ENCODE assay signal across 8 cellular contexts in the genomic region with DNA sequence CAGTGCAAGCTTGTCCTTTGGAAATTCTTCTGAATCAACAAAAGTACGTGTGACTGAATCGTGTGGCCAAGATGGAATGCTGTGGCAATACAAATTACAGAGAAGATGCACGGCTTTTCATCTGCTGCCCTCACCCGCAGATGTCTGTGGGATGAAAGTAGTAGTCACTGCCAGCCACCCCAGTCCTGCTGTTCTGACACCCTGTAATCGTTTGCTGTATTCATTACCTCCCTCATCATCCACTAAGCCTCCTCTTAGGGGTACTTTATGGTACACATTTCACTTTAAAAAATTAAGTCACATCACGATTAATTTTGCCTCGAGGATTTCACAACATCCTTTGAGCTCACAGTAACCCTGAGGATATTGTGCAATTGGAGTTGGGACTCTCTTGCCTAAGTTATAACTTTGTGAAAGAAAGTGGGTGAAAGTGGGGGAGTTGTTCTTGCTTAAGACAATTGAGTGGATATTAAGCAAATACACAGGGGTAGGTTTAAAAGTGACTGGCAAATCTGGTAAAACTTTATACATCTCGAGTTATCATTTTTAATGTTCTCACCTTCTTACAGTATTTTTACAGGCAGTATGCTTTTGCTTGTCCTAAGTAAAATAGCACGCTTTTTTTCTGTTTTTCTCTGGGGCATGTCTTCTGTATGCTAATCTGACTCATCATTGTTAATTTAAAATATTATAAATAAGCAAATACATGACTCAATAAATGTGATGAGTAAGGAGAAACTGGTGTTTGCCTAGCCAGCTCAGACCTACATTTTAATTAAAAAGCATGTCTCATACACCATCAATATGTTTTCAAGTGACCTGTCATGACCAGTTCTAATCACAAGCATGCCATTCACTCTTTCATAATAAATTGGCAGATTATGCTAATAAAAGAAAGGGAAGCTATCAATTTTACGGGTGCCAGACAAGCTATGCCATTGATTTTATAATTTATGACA.
DNase-seq lines count a peak whose midpoint lies in the region; ATAC-seq and TF ChIP-seq lines count a peak whose summit lies in the region.

No MANE protein-coding gene starts in this region.

- H3K27me3 Mint-ChIP-seq in stimulated activated naive CD8-positive, alpha-beta T cell treated with anti-CD3 and anti-CD28 coated beads, Interleukin-15, amount 100 ng/mL, for 72 hours, result no peaks in the 10 kb centered on the region

- no peak for TF ChIP-seq POLR2A in transverse colon (IDR thresholded peaks at IDR 0.05)

- H3K4me3 ChIP-seq in kidney epithelial cell (ENCODE audit: low read depth, low read length) (no peak overlapping the region), transverse colon (no peak overlapping the region)

- peak overlapping the region in 3 of 4 donors; percentile 10 to 60 (median 33) for H3K27ac ChIP-seq in transverse colon

- no peaks in the 10 kb centered on the region for H3K4me1 Mint-ChIP-seq in stimulated activated naive CD8-positive, alpha-beta T cell treated with anti-CD3 and anti-CD28 coated beads, Interleukin-15, amount 100 ng/mL, for 72 hours

- in situ Hi-C loops in KBM-7 (cut with MboI; ENCODE audit: low pct_unique_long_range_greater_than_20kb, low sequenced_read_pairs) (no loop called here), transverse colon (cut with MboI; ENCODE audit: low pct_ligation_motif_present in 1 of 4, low pct_unique_long_range_greater_than_20kb in 1 of 4, low sequenced_read_pairs in 3 of 4) (no loop called here)

- H3K27me3 ChIP-seq in kidney epithelial cell (ENCODE audit: control insufficient read depth, insufficient read depth, low read length) (no peaks in the 10 kb centered on the region), transverse colon (no peaks in the 10 kb centered on the region)

- intact Hi-C loops in transverse colon (cut with DNase I; ENCODE audit: low total_unique reads), result no loop called here

- DNase-seq in KBM-7 (peak; percentile 50), amniotic epithelial cell (ENCODE audit: low read depth) (peak; percentile 98), kidney epithelial cell (ENCODE audit: low read depth) (peak; percentile 67), transverse colon (no peak), hippocampal formation (lab: John Stamatoyannopoulos, UW) (no peak), NCI-H1105 treated with DMSO at 0.1 percent for 48 hours (lab: John Stamatoyannopoulos, UW) (no peak)
- no peak for DNase-seq in stimulated activated naive CD8-positive, alpha-beta T cell treated with anti-CD3 and anti-CD28 coated beads, Interleukin-15, amount 100 ng/mL, for 72 hours

- TF ChIP-seq CTCF in kidney epithelial cell (IDR thresholded peaks at IDR 0.05; ENCODE audit: insufficient read depth, low read length, poor library complexity, severe bottlenecking), result no peak
- no peak for TF ChIP-seq CTCF in transverse colon (IDR thresholded peaks at IDR 0.05)

- peaks cover 0 to 7% (median 0%) of the 10 kb centered on the region in 4 donors for H3K4me1 ChIP-seq in transverse colon

- H3K4me3 Mint-ChIP-seq in stimulated activated naive CD8-positive, alpha-beta T cell treated with anti-CD3 and anti-CD28 coated beads, Interleukin-15, amount 100 ng/mL, for 72 hours, result no peak overlapping the region

- H3K36me3 ChIP-seq in kidney epithelial cell (ENCODE audit: control insufficient read depth, insufficient read depth, low read length) (no peaks in the 10 kb centered on the region), transverse colon (no peaks in the 10 kb centered on the region)

- no peak for TF ChIP-seq EP300 in transverse colon (IDR thresholded peaks at IDR 0.05; ENCODE audit: low read depth)

- H3K9me3 ChIP-seq in transverse colon, result no peaks in the 10 kb centered on the region

- no peak for ATAC-seq in GM19023 (IDR thresholded peaks at IDR 0.05; ENCODE audit: unreplicated experiment)
- ATAC-seq in stimulated activated naive CD8-positive, alpha-beta T cell treated with anti-CD3 and anti-CD28 coated beads, Interleukin-15, amount 100 ng/mL, for 72 hours, result no peak

- no peak overlapping the region for H3K27ac Mint-ChIP-seq in stimulated activated naive CD8-positive, alpha-beta T cell treated with anti-CD3 and anti-CD28 coated beads, Interleukin-15, amount 100 ng/mL, for 72 hours

- WGBS in transverse colon (ENCODE audit: low coverage in 1 of 2), 2 donors, result 49 to 51% methylated on average over 8 to 10 of the region's 10 CpGs

- no peaks in the 10 kb centered on the region for H3K9me3 Mint-ChIP-seq in stimulated activated naive CD8-positive, alpha-beta T cell treated with anti-CD3 and anti-CD28 coated beads, Interleukin-15, amount 100 ng/mL, for 72 hours

Comparison
In these comparisons a context has a peak if more than half of its experiments do, and no peak if none do; other contexts are left out.
1. DNase-seq: peak in KBM-7 (single experiment), amniotic epithelial cell (single experiment) and kidney epithelial cell (single experiment); none in transverse colon (single experiment), hippocampal formation (0 of 2), NCI-H1105 treated with DMSO at 0.1 percent for 48 hours (single experiment) and stimulated activated naive CD8-positive, alpha-beta T cell treated with anti-CD3 and anti-CD28 coated beads, Interleukin-15, amount 100 ng/mL, for 72 hours (0 of 2).